Comparison of ENCODE assay signal across 10 cellular contexts in genomic region chrX:66163849-66164401, GRCh38. TPM values are rescaled to one million over a fixed set of nuclear protein-coding genes. Genes with fewer than 3 reads are reported as not detected.
DNase-seq lines count a peak whose midpoint lies in the region; ATAC-seq and TF ChIP-seq lines count a peak whose summit lies in the region.
"Had no signal": no experiment of that assay in that cellular context is flagged by ENCODE, and none has a peak within 500 bp of the region (broad histone marks: within the 10 kb centered on the region; RNA-seq: fewer than 3 reads in every experiment).

A gene with protein sequence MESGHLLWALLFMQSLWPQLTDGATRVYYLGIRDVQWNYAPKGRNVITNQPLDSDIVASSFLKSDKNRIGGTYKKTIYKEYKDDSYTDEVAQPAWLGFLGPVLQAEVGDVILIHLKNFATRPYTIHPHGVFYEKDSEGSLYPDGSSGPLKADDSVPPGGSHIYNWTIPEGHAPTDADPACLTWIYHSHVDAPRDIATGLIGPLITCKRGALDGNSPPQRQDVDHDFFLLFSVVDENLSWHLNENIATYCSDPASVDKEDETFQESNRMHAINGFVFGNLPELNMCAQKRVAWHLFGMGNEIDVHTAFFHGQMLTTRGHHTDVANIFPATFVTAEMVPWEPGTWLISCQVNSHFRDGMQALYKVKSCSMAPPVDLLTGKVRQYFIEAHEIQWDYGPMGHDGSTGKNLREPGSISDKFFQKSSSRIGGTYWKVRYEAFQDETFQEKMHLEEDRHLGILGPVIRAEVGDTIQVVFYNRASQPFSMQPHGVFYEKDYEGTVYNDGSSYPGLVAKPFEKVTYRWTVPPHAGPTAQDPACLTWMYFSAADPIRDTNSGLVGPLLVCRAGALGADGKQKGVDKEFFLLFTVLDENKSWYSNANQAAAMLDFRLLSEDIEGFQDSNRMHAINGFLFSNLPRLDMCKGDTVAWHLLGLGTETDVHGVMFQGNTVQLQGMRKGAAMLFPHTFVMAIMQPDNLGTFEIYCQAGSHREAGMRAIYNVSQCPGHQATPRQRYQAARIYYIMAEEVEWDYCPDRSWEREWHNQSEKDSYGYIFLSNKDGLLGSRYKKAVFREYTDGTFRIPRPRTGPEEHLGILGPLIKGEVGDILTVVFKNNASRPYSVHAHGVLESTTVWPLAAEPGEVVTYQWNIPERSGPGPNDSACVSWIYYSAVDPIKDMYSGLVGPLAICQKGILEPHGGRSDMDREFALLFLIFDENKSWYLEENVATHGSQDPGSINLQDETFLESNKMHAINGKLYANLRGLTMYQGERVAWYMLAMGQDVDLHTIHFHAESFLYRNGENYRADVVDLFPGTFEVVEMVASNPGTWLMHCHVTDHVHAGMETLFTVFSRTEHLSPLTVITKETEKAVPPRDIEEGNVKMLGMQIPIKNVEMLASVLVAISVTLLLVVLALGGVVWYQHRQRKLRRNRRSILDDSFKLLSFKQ (plus strand): TSS chrX:66164247. CDS start chrX:66170571, 6,324 bp downstream.

- no peak within 1 kb of the TSS for H3K4me3 Mint-ChIP-seq in T-helper 2 cell treated with Interferon-gamma antibody and Interleukin-4, amounts not matched to agents 5 μg/mL and 100 μg/mL, for 36 hours
- H3K4me3 Mint-ChIP-seq: activated naive CD8-positive, alpha-beta T cell; IgD-negative memory B cell had no signal

- peaks cover 11% of the 10 kb centered on the region; the same call in 1 of the 2 replicates for H3F3A ChIP-seq in GM23248 (ENCODE audit: insufficient read depth)

- peak within 1 kb of the TSS; percentile 41 for H3K27ac ChIP-seq in GM23248
- peak within 1 kb of the TSS; percentile 22 for H3K27ac ChIP-seq in angular gyrus (ENCODE audit: low read depth, low read length)
- H3K27ac ChIP-seq in upper lobe of left lung = no peak within 1 kb of the TSS

- no peaks in the 10 kb centered on the region for H3K4me1 Mint-ChIP-seq in T-helper 2 cell treated with Interferon-gamma antibody and Interleukin-4, amounts not matched to agents 5 μg/mL and 100 μg/mL, for 36 hours (ENCODE audit: low read depth)
- H3K4me1 Mint-ChIP-seq: IgD-negative memory B cell had no signal

- ATAC-seq in upper lobe of left lung (ENCODE audit: low FRiP score in 2 of 2) (no peak), HG02763 (IDR thresholded peaks at IDR 0.05; ENCODE audit: unreplicated experiment) (no peak)

- H3K9ac ChIP-seq in GM23248 = peak within 1 kb of the TSS; percentile 67

- H3K9me2 ChIP-seq in GM23248 (ENCODE audit: insufficient read depth) = no peaks in the 10 kb centered on the region

- H3K4me3 ChIP-seq in GM23248 (peak within 1 kb of the TSS; percentile 71), upper lobe of left lung (peak within 1 kb of the TSS in 3 of 4 donors; percentile 20 to 38 (median 35))

- no peak within 1 kb of the TSS for H3K27ac Mint-ChIP-seq in T-helper 2 cell treated with Interferon-gamma antibody and Interleukin-4, amounts not matched to agents 5 μg/mL and 100 μg/mL, for 36 hours
- H3K27ac Mint-ChIP-seq: activated naive CD8-positive, alpha-beta T cell; IgD-negative memory B cell had no signal

- TF ChIP-seq CTCF in upper lobe of left lung (IDR thresholded peaks at IDR 0.05) = no peak

- H3K27me3 ChIP-seq in GM23248 (replicated peaks; ENCODE audit: insufficient read depth) (no peaks in the 10 kb centered on the region), upper lobe of left lung (no peaks in the 10 kb centered on the region)

- TF ChIP-seq EP300 in upper lobe of left lung (IDR thresholded peaks at IDR 0.05) = no peak

- H3K4me2 ChIP-seq in GM23248 (ENCODE audit: unreplicated experiment) = peak within 1 kb of the TSS; percentile 78

- no peak for TF ChIP-seq POLR2A in upper lobe of left lung (IDR thresholded peaks at IDR 0.05)

- H3K4me1 ChIP-seq in GM23248 (ENCODE audit: insufficient read depth) (peaks cover 11% of the 10 kb centered on the region), upper lobe of left lung (no peaks in the 10 kb centered on the region)

- H3K9me3 ChIP-seq in GM23248 (ENCODE audit: low read depth) (no peaks in the 10 kb centered on the region), upper lobe of left lung (no peaks in the 10 kb centered on the region)

- in situ Hi-C loops in GM23248 (cut with MboI) = loop anchor here (25.0 kb wide), 1 partner anchor 602 kb away; no protein-coding TSS in a partner anchor

- H3K27me3 Mint-ChIP-seq in T-helper 2 cell treated with Interferon-gamma antibody and Interleukin-4, amounts not matched to agents 5 μg/mL and 100 μg/mL, for 36 hours (ENCODE audit: low read depth) = no peaks in the 10 kb centered on the region
- H3K27me3 Mint-ChIP-seq: activated naive CD8-positive, alpha-beta T cell had no signal

- H2AFZ ChIP-seq in GM23248 = peak within 1 kb of the TSS; percentile 87

- H3K36me3 ChIP-seq in GM23248 (ENCODE audit: low read depth) (no peaks in the 10 kb centered on the region), upper lobe of left lung (no peaks in the 10 kb centered on the region)

- H3K9me3 Mint-ChIP-seq in T-helper 2 cell treated with Interferon-gamma antibody and Interleukin-4, amounts not matched to agents 5 μg/mL and 100 μg/mL, for 36 hours = no peaks in the 10 kb centered on the region
- H3K9me3 Mint-ChIP-seq: IgD-negative memory B cell had no signal

- no peaks in the 10 kb centered on the region for H4K20me1 ChIP-seq in GM23248 (ENCODE audit: insufficient read depth)

- DNase-seq in GM23248 (peak; percentile 63), islet precursor cell (peak; percentile 67), upper lobe of left lung (no peak), Kasumi-1 (lab: John Stamatoyannopoulos, UW) (no peak), NCI-H1092 treated with DMSO at 0.1 percent for 48 hours (lab: John Stamatoyannopoulos, UW) (no peak)
- no peak for DNase-seq in T-helper 2 cell treated with Interferon-gamma antibody and Interleukin-4, amounts not matched to agents 5 μg/mL and 100 μg/mL, for 36 hours (ENCODE audit: low spot score)

- H3K36me3 Mint-ChIP-seq in T-helper 2 cell treated with Interferon-gamma antibody and Interleukin-4, amounts not matched to agents 5 μg/mL and 100 μg/mL, for 36 hours (ENCODE audit: low read depth) = no peaks in the 10 kb centered on the region
- H3K36me3 Mint-ChIP-seq: activated naive CD8-positive, alpha-beta T cell; IgD-negative memory B cell had no signal

- WGBS in GM23248 (ENCODE audit: low coverage in 1 of 2, low lambda C conversion rate in 2 of 2, missing lambda C conversion rate in 2 of 2), 2 experiments = 0% methylated on average over 3 of the region's 3 CpGs
- WGBS in upper lobe of left lung, 2 donors = 60 to 69% methylated on average over 3 of the region's 3 CpGs

- H3K79me2 ChIP-seq in GM23248 (ENCODE audit: insufficient read depth) = peaks cover 11% of the 10 kb centered on the region; the same call in 1 of the 2 replicates

RNA-seq across cellular contexts. Expression of the gene that starts here (rescaled TPM):
- total RNA-seq in GM23248 (2014; rRNA removed; shearing (Covaris generic)) = 28.2 and 42.4 TPM in 2 replicates
- polyA plus RNA-seq in GM23248 (2016; fragmentation: Nextera tagmentation; extraction: Ambion mirVana) = 14.3 and 15.2 TPM in 2 replicates
- 10 to 100 TPM in 2 of 6 donors, 1 to 10 TPM in 4; 2.1 to 12.2 (median 6.6) TPM for total RNA-seq in upper lobe of left lung
- polyA plus RNA-seq: IgD-negative memory B cell had no signal

Comparison
In these comparisons a context has a peak if more than half of its experiments do, and no peak if none do; other contexts are left out.
1. DNase-seq: peak in GM23248 (single experiment) and islet precursor cell (single experiment); none in upper lobe of left lung (0 of 2), Kasumi-1 (0 of 2), NCI-H1092 treated with DMSO at 0.1 percent for 48 hours (single experiment) and T-helper 2 cell treated with Interferon-gamma antibody and Interleukin-4, amounts not matched to agents 5 μg/mL and 100 μg/mL, for 36 hours (single experiment).
2. H3K27ac ChIP-seq: peak in GM23248 (single experiment) and angular gyrus (single experiment); none in upper lobe of left lung (0 of 4).